In genomic region chr9:70387663-70388062, GRCh38 we compare ENCODE assay signal across 1 cellular context.
TF ChIP-seq lines count a peak whose summit lies in the region.

No MANE protein-coding gene starts in this region.

TF ChIP-seq in WTC11, 78 proteins besides CTCF, POLR2A, EP300 and RAD21 (continued from another document):
- no peak for TF ChIP-seq AR (CRISPR knock-in tag; IDR thresholded peaks at IDR 0.05)
- no peak for TF ChIP-seq GABPB1 (CRISPR knock-in tag; IDR thresholded peaks at IDR 0.05)
- TF ChIP-seq ZNF317 (CRISPR knock-in tag; IDR thresholded peaks at IDR 0.05; ENCODE audit: borderline replicate concordance, low read depth): no peak
- TF ChIP-seq AFF4 (CRISPR knock-in tag; IDR thresholded peaks at IDR 0.05; ENCODE audit: borderline replicate concordance): no peak
- no peak for TF ChIP-seq ZNF671 (CRISPR knock-in tag; IDR thresholded peaks at IDR 0.05)
- no peak for TF ChIP-seq FOXJ3 (CRISPR knock-in tag; IDR thresholded peaks at IDR 0.05; ENCODE audit: borderline replicate concordance)
- TF ChIP-seq ZNF396 (CRISPR knock-in tag; IDR thresholded peaks at IDR 0.05; ENCODE audit: borderline replicate concordance): no peak
